8 cellular contexts compared by ENCODE assay signal in the genomic region with DNA sequence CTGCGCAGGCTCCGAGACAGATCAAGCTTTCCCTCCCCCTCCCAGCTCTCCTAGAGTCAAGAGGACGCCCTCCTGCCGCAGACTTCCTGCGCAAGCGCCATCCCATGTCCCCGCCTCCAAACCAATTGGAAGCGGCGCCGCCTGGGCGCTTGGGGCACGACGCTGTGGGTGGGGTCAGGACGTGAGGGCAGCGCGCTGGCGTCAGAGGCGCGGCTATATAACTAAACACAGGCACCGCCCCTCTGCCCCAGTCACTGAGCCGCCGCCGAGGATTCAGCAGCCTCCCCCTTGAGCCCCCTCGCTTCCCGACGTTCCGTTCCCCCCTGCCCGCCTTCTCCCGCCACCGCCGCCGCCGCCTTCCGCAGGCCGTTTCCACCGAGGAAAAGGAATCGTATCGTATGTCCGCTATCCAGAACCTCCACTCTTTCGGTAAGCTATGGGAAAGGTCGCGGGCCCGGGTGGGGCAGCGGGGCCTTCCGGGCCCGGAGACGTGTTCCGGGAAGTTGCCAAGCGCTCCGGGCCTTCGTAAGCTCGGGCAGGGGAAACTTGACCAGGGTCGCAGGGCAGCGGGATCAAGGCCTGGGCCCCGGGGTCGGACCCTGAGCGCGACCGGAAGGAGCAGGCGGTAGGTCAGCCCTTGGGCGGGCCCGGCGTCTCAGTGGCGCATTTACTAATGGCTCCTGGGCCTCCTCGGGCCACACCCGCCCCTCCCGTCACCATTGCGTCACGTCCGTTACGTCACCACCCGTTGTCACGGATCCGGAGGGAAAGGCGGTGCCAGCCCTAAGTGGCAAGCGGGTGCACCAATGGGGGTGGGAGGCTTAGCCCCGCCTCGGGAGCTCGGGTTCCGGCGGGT. TPM values are rescaled to one million over a fixed set of nuclear protein-coding genes. Genes with fewer than 3 reads are reported as not detected.
DNase-seq lines count a peak whose midpoint lies in the region; ATAC-seq and TF ChIP-seq lines count a peak whose summit lies in the region.

A gene (plus strand): TSS at position 245 of the 856 bp plus-strand sequence. CDS start 154 bp downstream, at position 399.

- peak within 1 kb of the TSS; percentile 98 for H3K27ac ChIP-seq in KMS-11
- H3K27ac ChIP-seq in Peyer's patch = peak within 1 kb of the TSS; percentile 100
- H3K27ac ChIP-seq in esophagus (ENCODE audit: low read depth in 2 of 2, low read length in 1 of 2) = peak within 1 kb of the TSS; percentile 99 to 100
- peak within 1 kb of the TSS; percentile 94 for H3K27ac ChIP-seq in muscle layer of colon (ENCODE audit: low read depth, low read length)

- H3K36me3 ChIP-seq in KMS-11 (ENCODE audit: insufficient read depth) (peaks cover 28% of the 10 kb centered on the region; the same call in 1 of the 2 replicates), Peyer's patch (peaks cover 0 to 45% (median 20%) of the 10 kb centered on the region in 3 donors), esophagus (ENCODE audit: control insufficient read depth in 2 of 2, insufficient read depth in 2 of 2, low read length in 1 of 2) (peaks cover 9 to 30% of the 10 kb centered on the region in 2 donors), muscle layer of colon (ENCODE audit: insufficient read depth, low read length) (peaks cover 45% of the 10 kb centered on the region)

- H3K4me3 ChIP-seq in KMS-11 (IDR thresholded peaks at IDR 0.05; ENCODE audit: insufficient read depth, low read depth, low read length) = peak within 1 kb of the TSS; percentile 70
- peak within 1 kb of the TSS; percentile 75 to 97 (median 90) for H3K4me3 ChIP-seq in Peyer's patch
- peak within 1 kb of the TSS; percentile 75 to 85 for H3K4me3 ChIP-seq in esophagus (ENCODE audit: low read depth in 1 of 2, low read length in 2 of 2)
- peak within 1 kb of the TSS; percentile 90 to 99 for H3K4me3 ChIP-seq in muscle layer of colon (ENCODE audit: low read depth in 1 of 2, low read length in 2 of 2)

- 0% methylated on average over 81 of the region's 81 CpGs for WGBS in esophagus, 2 donors

- DNase-seq in DMS53 treated with DMSO at 0.1 percent for 48 hours (lab: John Stamatoyannopoulos, UW; ENCODE audit: unreplicated experiment) = peak; percentile 91
- DNase-seq in Peyer's patch = peak; percentile 100
- DNase-seq in activated T-cell treated with anti-CD3 and anti-CD28 coated beads, Interleukin-2, amount 50 U/mL, for 48 hours = peak; percentile 100
- DNase-seq in stimulated activated CD8-positive, alpha-beta memory T cell treated with anti-CD3 and anti-CD28 coated beads, Interleukin-7, amount 100 ng/mL, for 24 hours (ENCODE audit: low read depth) = peak; percentile 100

- no peaks in the 10 kb centered on the region for H3K27me3 ChIP-seq in KMS-11 (ENCODE audit: insufficient read depth, low read depth)
- H3K27me3 ChIP-seq in Peyer's patch = no peaks in the 10 kb centered on the region
- no peaks in the 10 kb centered on the region for H3K27me3 ChIP-seq in esophagus (ENCODE audit: control insufficient read depth in 1 of 2, insufficient read depth in 2 of 2, low read length in 2 of 2)
- H3K27me3 ChIP-seq in muscle layer of colon (ENCODE audit: control insufficient read depth in 1 of 2, insufficient read depth in 2 of 2, low read length in 2 of 2) = no peaks in the 10 kb centered on the region

- H2AFZ ChIP-seq in KMS-11 (ENCODE audit: low read depth) = peak within 1 kb of the TSS; percentile 60

- H3K9me3 ChIP-seq in Peyer's patch (no peaks in the 10 kb centered on the region), esophagus (ENCODE audit: control insufficient read depth in 2 of 2, insufficient read depth in 1 of 2, low read depth in 1 of 2, low read length in 1 of 2) (no peaks in the 10 kb centered on the region), muscle layer of colon (ENCODE audit: low read length) (no peaks in the 10 kb centered on the region)

- peaks cover 27% of the 10 kb centered on the region for H4K20me1 ChIP-seq in KMS-11 (ENCODE audit: insufficient read depth)

- peak; percentile 63 for ATAC-seq in GM21737 (IDR thresholded peaks at IDR 0.05; ENCODE audit: unreplicated experiment)

- TF ChIP-seq CTCF in KMS-11 (conservative IDR thresholded peaks at IDR 0.05; ENCODE audit: low read depth, low read length) (no peak), Peyer's patch (IDR thresholded peaks at IDR 0.05) (no peak)

- H3K4me1 ChIP-seq in KMS-11 (ENCODE audit: low read depth, poor library complexity, severe bottlenecking) (peaks cover 27% of the 10 kb centered on the region), Peyer's patch (peaks cover 0 to 19% (median 8%) of the 10 kb centered on the region in 4 donors), esophagus (ENCODE audit: control insufficient read depth in 2 of 2, insufficient read depth in 2 of 2, low read length in 1 of 2) (peaks cover 0 to 2% of the 10 kb centered on the region in 2 donors), muscle layer of colon (ENCODE audit: insufficient read depth, low read length) (peaks cover 27% of the 10 kb centered on the region)

- TF ChIP-seq POLR2A in Peyer's patch (IDR thresholded peaks at IDR 0.05) = peak; percentile 100

- H3K9ac ChIP-seq in KMS-11 = peak within 1 kb of the TSS; percentile 99
- H3K9ac ChIP-seq in muscle layer of colon (ENCODE audit: low read length) = peak within 1 kb of the TSS; percentile 97

- H3K79me2 ChIP-seq in KMS-11 (ENCODE audit: insufficient read depth, low read depth) = peaks cover 28% of the 10 kb centered on the region

- peak within 1 kb of the TSS; percentile 90 for H3K4me2 ChIP-seq in KMS-11

RNA-seq across cellular contexts. Expression of the gene that starts here (rescaled TPM):
- 100 to 1,000 TPM; 123 to 226 (median 188) TPM for total RNA-seq in Peyer's patch
- polyA plus RNA-seq in esophagus = 100 to 1,000 TPM; 342 to 553 TPM

Comparison
In these comparisons a context has a peak if more than half of its experiments do, and no peak if none do; other contexts are left out.
1. Peak in every context shown above with its lines: DNase-seq, ATAC-seq, H3K4me3 ChIP-seq and H3K27ac ChIP-seq.